1 cellular context compared by ENCODE assay signal in genomic region chr19:41263042-41263849, GRCh38.
TF ChIP-seq lines count a peak whose summit lies in the region.

No MANE protein-coding gene starts in this region.

TF ChIP-seq in K562, 482 proteins besides CTCF, POLR2A, EP300 and RAD21 (continued from another document and continues in another):
- TF ChIP-seq, protein P1, sequence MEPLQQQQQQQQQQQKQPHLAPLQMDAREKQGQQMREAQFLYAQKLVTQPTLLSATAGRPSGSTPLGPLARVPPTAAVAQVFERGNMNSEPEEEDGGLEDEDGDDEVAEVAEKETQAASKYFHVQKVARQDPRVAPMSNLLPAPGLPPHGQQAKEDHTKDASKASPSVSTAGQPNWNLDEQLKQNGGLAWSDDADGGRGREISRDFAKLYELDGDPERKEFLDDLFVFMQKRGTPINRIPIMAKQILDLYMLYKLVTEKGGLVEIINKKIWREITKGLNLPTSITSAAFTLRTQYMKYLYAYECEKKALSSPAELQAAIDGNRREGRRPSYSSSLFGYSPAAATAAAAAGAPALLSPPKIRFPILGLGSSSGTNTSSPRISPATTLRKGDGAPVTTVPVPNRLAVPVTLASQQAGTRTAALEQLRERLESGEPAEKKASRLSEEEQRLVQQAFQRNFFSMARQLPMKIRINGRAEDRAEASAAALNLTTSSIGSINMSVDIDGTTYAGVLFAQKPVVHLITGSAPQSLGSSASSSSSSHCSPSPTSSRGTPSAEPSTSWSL (CRISPR knock-in tag; IDR thresholded peaks at IDR 0.05; ENCODE audit: borderline replicate concordance) = no peak
- TF ChIP-seq IFI16 (CRISPR knock-in tag; IDR thresholded peaks at IDR 0.05) (no peak), ZNF830 (CRISPR knock-in tag; IDR thresholded peaks at IDR 0.05) (no peak), ZNF282 (CRISPR knock-in tag; IDR thresholded peaks at IDR 0.05) (no peak), PTBP1 (IDR thresholded peaks at IDR 0.05; ENCODE audit: low read depth, low read length) (no peak), ZNF668 (CRISPR knock-in tag; IDR thresholded peaks at IDR 0.05) (no peak), NFE2L1 (tag; IDR thresholded peaks at IDR 0.05; ENCODE audit: borderline replicate concordance, low read depth) (no peak), GATAD2B (IDR thresholded peaks at IDR 0.05; ENCODE audit: borderline replicate concordance) (no peak), PHF8 (IDR thresholded peaks at IDR 0.05; ENCODE audit: borderline replicate concordance, low read length) (peak; percentile 52; the same call in 1 of the 2 replicates), GTF2B (IDR thresholded peaks at IDR 0.05; ENCODE audit: extremely low read depth, insufficient read length) (peak; percentile 23), ZNF165 (CRISPR knock-in tag; IDR thresholded peaks at IDR 0.05; ENCODE audit: borderline replicate concordance) (no peak), FOXA1 (IDR thresholded peaks at IDR 0.05; ENCODE audit: borderline replicate concordance) (no peak), POLR2AphosphoS5 (IDR thresholded peaks at IDR 0.05; ENCODE audit: control insufficient read depth, insufficient read depth, low read depth, low read length) (peak; percentile 87), ZNF589 (CRISPR knock-in tag; IDR thresholded peaks at IDR 0.05; ENCODE audit: low read depth) (peak; percentile 71; the same call in 1 of the 2 replicates), ZKSCAN1 (IDR thresholded peaks at IDR 0.05; ENCODE audit: low read depth, low read length) (0 out of 2 replicates have a peak, but pooled peaks have one; percentile 20), ZNF436 (CRISPR knock-in tag; IDR thresholded peaks at IDR 0.05) (no peak), THAP7 (CRISPR knock-in tag; IDR thresholded peaks at IDR 0.05) (no peak), MTA3 (IDR thresholded peaks at IDR 0.05; ENCODE audit: borderline replicate concordance) (no peak), RBM17 (IDR thresholded peaks at IDR 0.05; ENCODE audit: borderline replicate concordance, low read depth, low read length) (no peak), CLOCK (CRISPR knock-in tag; IDR thresholded peaks at IDR 0.05; ENCODE audit: borderline replicate concordance) (no peak), CHD1 (IDR thresholded peaks at IDR 0.05; ENCODE audit: low read length) (peak; percentile 94), ZNF121 (CRISPR knock-in tag; conservative IDR thresholded peaks at IDR 0.05) (no peak), NR0B1 (IDR thresholded peaks at IDR 0.05; ENCODE audit: partially characterized antibody) (no peak), RFX1 (IDR thresholded peaks at IDR 0.05) (no peak), SP2 (IDR thresholded peaks at IDR 0.05; ENCODE audit: extremely low read depth, low read depth, low read length, poor library complexity, severe bottlenecking) (peak; percentile 29), PREB (CRISPR knock-in tag; IDR thresholded peaks at IDR 0.05) (no peak), HOXB6 (CRISPR knock-in tag; IDR thresholded peaks at IDR 0.05; ENCODE audit: borderline replicate concordance) (no peak), CBX3 (IDR thresholded peaks at IDR 0.05; ENCODE audit: borderline replicate concordance in 1 of 2, low read length in 2 of 2) (0 out of 3 replicates have a peak, but pooled peaks of 1 of the 2 experiments have one; percentile 10), SREBF2 (CRISPR knock-in tag; IDR thresholded peaks at IDR 0.05) (no peak), ZNF785 (CRISPR knock-in tag; IDR thresholded peaks at IDR 0.05) (no peak), SMAD4 (CRISPR knock-in tag; conservative IDR thresholded peaks at IDR 0.05) (no peak; the same call in 1 of the 2 replicates), KLF6 (CRISPR knock-in tag; IDR thresholded peaks at IDR 0.05; ENCODE audit: borderline replicate concordance) (no peak), USF2 (CRISPR knock-in tag; IDR thresholded peaks at IDR 0.05) (no peak), NR1H2 (CRISPR knock-in tag; IDR thresholded peaks at IDR 0.05) (no peak), SAP30 (IDR thresholded peaks at IDR 0.05; ENCODE audit: borderline replicate concordance, insufficient read depth, low read depth, low read length, poor library complexity, severe bottlenecking) (peak; percentile 56), ZSCAN29 (IDR thresholded peaks at IDR 0.05) (no peak), RUNX1 (IDR thresholded peaks at IDR 0.05; ENCODE audit: low read depth) (peak; percentile 84; the same call in 1 of the 2 replicates), FOS (IDR thresholded peaks at IDR 0.05; ENCODE audit: extremely low read depth, insufficient read length) (no peak), CREM (IDR thresholded peaks at IDR 0.05; ENCODE audit: low read depth) (0 out of 2 replicates have a peak, but pooled peaks have one; percentile 30), ZBTB7A (IDR thresholded peaks at IDR 0.05; ENCODE audit: borderline replicate concordance, control insufficient read depth, low read depth, low read length) (no peak), TEAD2 (tag; IDR thresholded peaks at IDR 0.05) (no peak), PHB2 (IDR thresholded peaks at IDR 0.05; ENCODE audit: low read depth) (no peak), ZNF133 (CRISPR knock-in tag; IDR thresholded peaks at IDR 0.05) (no peak), LCOR (CRISPR knock-in tag; IDR thresholded peaks at IDR 0.05) (no peak), GTF2F1 (IDR thresholded peaks at IDR 0.05; ENCODE audit: low read depth, low read length) (no peak), ZNF140 (CRISPR knock-in tag; IDR thresholded peaks at IDR 0.05) (no peak), GABPA (tag; conservative IDR thresholded peaks at IDR 0.05; ENCODE audit: low read depth) (no peak), TEAD1 (CRISPR knock-in tag; IDR thresholded peaks at IDR 0.05) (no peak), ZNF274 (IDR thresholded peaks at IDR 0.05; ENCODE audit: borderline replicate concordance, low read depth, low read length) (no peak), ELF2 (CRISPR knock-in tag; IDR thresholded peaks at IDR 0.05) (no peak)
- TF ChIP-seq, protein P2, sequence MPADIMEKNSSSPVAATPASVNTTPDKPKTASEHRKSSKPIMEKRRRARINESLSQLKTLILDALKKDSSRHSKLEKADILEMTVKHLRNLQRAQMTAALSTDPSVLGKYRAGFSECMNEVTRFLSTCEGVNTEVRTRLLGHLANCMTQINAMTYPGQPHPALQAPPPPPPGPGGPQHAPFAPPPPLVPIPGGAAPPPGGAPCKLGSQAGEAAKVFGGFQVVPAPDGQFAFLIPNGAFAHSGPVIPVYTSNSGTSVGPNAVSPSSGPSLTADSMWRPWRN (IDR thresholded peaks at IDR 0.05; ENCODE audit: low read depth) = peak; percentile 72
- TF ChIP-seq, protein P3, sequence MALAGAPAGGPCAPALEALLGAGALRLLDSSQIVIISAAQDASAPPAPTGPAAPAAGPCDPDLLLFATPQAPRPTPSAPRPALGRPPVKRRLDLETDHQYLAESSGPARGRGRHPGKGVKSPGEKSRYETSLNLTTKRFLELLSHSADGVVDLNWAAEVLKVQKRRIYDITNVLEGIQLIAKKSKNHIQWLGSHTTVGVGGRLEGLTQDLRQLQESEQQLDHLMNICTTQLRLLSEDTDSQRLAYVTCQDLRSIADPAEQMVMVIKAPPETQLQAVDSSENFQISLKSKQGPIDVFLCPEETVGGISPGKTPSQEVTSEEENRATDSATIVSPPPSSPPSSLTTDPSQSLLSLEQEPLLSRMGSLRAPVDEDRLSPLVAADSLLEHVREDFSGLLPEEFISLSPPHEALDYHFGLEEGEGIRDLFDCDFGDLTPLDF (CRISPR knock-in tag; IDR thresholded peaks at IDR 0.05) = no peak
- TF ChIP-seq, protein P4, sequence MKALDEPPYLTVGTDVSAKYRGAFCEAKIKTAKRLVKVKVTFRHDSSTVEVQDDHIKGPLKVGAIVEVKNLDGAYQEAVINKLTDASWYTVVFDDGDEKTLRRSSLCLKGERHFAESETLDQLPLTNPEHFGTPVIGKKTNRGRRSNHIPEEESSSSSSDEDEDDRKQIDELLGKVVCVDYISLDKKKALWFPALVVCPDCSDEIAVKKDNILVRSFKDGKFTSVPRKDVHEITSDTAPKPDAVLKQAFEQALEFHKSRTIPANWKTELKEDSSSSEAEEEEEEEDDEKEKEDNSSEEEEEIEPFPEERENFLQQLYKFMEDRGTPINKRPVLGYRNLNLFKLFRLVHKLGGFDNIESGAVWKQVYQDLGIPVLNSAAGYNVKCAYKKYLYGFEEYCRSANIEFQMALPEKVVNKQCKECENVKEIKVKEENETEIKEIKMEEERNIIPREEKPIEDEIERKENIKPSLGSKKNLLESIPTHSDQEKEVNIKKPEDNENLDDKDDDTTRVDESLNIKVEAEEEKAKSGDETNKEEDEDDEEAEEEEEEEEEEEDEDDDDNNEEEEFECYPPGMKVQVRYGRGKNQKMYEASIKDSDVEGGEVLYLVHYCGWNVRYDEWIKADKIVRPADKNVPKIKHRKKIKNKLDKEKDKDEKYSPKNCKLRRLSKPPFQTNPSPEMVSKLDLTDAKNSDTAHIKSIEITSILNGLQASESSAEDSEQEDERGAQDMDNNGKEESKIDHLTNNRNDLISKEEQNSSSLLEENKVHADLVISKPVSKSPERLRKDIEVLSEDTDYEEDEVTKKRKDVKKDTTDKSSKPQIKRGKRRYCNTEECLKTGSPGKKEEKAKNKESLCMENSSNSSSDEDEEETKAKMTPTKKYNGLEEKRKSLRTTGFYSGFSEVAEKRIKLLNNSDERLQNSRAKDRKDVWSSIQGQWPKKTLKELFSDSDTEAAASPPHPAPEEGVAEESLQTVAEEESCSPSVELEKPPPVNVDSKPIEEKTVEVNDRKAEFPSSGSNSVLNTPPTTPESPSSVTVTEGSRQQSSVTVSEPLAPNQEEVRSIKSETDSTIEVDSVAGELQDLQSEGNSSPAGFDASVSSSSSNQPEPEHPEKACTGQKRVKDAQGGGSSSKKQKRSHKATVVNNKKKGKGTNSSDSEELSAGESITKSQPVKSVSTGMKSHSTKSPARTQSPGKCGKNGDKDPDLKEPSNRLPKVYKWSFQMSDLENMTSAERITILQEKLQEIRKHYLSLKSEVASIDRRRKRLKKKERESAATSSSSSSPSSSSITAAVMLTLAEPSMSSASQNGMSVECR (CRISPR knock-in tag; IDR thresholded peaks at IDR 0.05) = no peak
- TF ChIP-seq, protein P5, sequence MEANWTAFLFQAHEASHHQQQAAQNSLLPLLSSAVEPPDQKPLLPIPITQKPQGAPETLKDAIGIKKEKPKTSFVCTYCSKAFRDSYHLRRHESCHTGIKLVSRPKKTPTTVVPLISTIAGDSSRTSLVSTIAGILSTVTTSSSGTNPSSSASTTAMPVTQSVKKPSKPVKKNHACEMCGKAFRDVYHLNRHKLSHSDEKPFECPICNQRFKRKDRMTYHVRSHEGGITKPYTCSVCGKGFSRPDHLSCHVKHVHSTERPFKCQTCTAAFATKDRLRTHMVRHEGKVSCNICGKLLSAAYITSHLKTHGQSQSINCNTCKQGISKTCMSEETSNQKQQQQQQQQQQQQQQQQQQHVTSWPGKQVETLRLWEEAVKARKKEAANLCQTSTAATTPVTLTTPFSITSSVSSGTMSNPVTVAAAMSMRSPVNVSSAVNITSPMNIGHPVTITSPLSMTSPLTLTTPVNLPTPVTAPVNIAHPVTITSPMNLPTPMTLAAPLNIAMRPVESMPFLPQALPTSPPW (CRISPR knock-in tag; IDR thresholded peaks at IDR 0.05) = no peak
